In genomic region chr11:72848846-72849466, GRCh38 we compare ENCODE assay signal across 8 cellular contexts. TPM values are rescaled to one million over a fixed set of nuclear protein-coding genes. Genes with fewer than 3 reads are reported as not detected.
DNase-seq lines count a peak whose midpoint lies in the region; ATAC-seq, FAIRE-seq and TF ChIP-seq lines count a peak whose summit lies in the region.

No MANE protein-coding gene starts in this region.

- no peak for TF ChIP-seq RAD21 in HepG2 (CRISPR knock-in tag; IDR thresholded peaks at IDR 0.05)

- BruUV-seq in HepG2 (replicated peaks; lab: Mats Ljungman, UMichigan): TSS peak; percentile 30

- TF ChIP-seq EP300 in HepG2 (IDR thresholded peaks at IDR 0.05; ENCODE audit: low read depth in 2 of 2, low read length in 2 of 2) (no peak), HepG2 (CRISPR knock-in tag; IDR thresholded peaks at IDR 0.05; ENCODE audit: borderline replicate concordance) (no peak)

- in situ Hi-C loops in brain microvascular endothelial cell (cut with HindIII; ENCODE audit: low pct_ligation_motif_present, low sequenced_read_pairs) (loop anchor here (25.0 kb wide), 1 partner anchor 338 kb away; no protein-coding TSS in a partner anchor), HepG2 (cut with HindIII; ENCODE audit: extremely low pct_ligation_motif_present, low pct_unique_long_range_greater_than_20kb) (no loop called here)

- 0 out of 2 replicates have a peak, but pooled peaks cover 2% of the 10 kb centered on the region for H3F3A ChIP-seq in OCI-LY1 (ENCODE audit: insufficient read depth, low read length)

- no peak overlapping the region for H3K4me3 ChIP-seq in OCI-LY1 (ENCODE audit: low read depth, low read length, poor library complexity, severe bottlenecking)
- no peak overlapping the region for H3K4me3 ChIP-seq in brain microvascular endothelial cell (ENCODE audit: low read depth, low read length)
- no peak overlapping the region for H3K4me3 ChIP-seq in HepG2 (replicated peaks in 1 of 3; ENCODE audit: insufficient read depth in 1 of 3, low read depth in 2 of 3, low read length in 3 of 3)
- no peak overlapping the region for H3K4me3 ChIP-seq in lower leg skin (ENCODE audit: low read depth, poor library complexity, severe bottlenecking)

- peak; percentile 59 for TF ChIP-seq CTCF in GM12872 (IDR thresholded peaks at IDR 0.05; ENCODE audit: insufficient read depth, low read depth, low read length)
- peak; percentile 57 for TF ChIP-seq CTCF in OCI-LY1 (IDR thresholded peaks at IDR 0.05; ENCODE audit: low read length)
- TF ChIP-seq CTCF in brain microvascular endothelial cell (IDR thresholded peaks at IDR 0.05; ENCODE audit: low read depth, low read length, missing control alignments): peak; percentile 81
- TF ChIP-seq CTCF in HepG2 (CRISPR knock-in tag; IDR thresholded peaks at IDR 0.05): peak; percentile 70
- no peak for TF ChIP-seq CTCF in lower leg skin (IDR thresholded peaks at IDR 0.05)

- no peaks in the 10 kb centered on the region for H4K20me1 ChIP-seq in OCI-LY1 (ENCODE audit: insufficient read depth, low read length)
- H4K20me1 ChIP-seq in HepG2 (ENCODE audit: insufficient read depth, low read length): no peaks in the 10 kb centered on the region

- intact Hi-C loops in HepG2 (cut with micrococcal nuclease; ENCODE audit: unreplicated experiment) (no loop called here), lower leg skin (cut with DNase I; ENCODE audit: low total_unique reads) (no loop called here)

- peaks cover 51% of the 10 kb centered on the region for H3K36me3 ChIP-seq in OCI-LY1 (ENCODE audit: insufficient read depth, low read length)
- H3K36me3 ChIP-seq in brain microvascular endothelial cell (replicated peaks): no peaks in the 10 kb centered on the region
- peaks cover 17 to 46% of the 10 kb centered on the region in 2 experiments for H3K36me3 ChIP-seq in HepG2 (replicated peaks in 1 of 2; ENCODE audit: control insufficient read depth in 1 of 2, insufficient read depth in 2 of 2, low read length in 2 of 2)

- H3K4me2 ChIP-seq in OCI-LY1 (ENCODE audit: low read length) (no peak overlapping the region), HepG2 (ENCODE audit: low read depth, low read length) (no peak overlapping the region)

- peak; percentile 41 for DNase-seq in AG08395 (ENCODE audit: low spot score)
- no peak for DNase-seq in brain microvascular endothelial cell
- peak; percentile 29 for DNase-seq in HepG2 (ENCODE audit: low spot score)
- DNase-seq in lower leg skin (ENCODE audit: low spot score in 2 of 2): no peak
- no peak for DNase-seq in T1000 (lab: John Stamatoyannopoulos, UW)

- H2AFZ ChIP-seq in OCI-LY1 (ENCODE audit: low read length) (no peak overlapping the region), HepG2 (ENCODE audit: low read length) (no peak overlapping the region)

- peak; percentile 78 for ATAC-seq in HepG2
- no peak for ATAC-seq in HG03095 (IDR thresholded peaks at IDR 0.05; ENCODE audit: unreplicated experiment)

- H3K27me3 ChIP-seq in OCI-LY1 (ENCODE audit: insufficient read depth, low read length): no peaks in the 10 kb centered on the region
- H3K27me3 ChIP-seq in brain microvascular endothelial cell (replicated peaks): no peaks in the 10 kb centered on the region
- H3K27me3 ChIP-seq in HepG2 (ENCODE audit: control insufficient read depth in 1 of 2, insufficient read depth in 2 of 2, low read length in 2 of 2): no peaks in the 10 kb centered on the region

- FAIRE-seq in HepG2 (lab: Jason Lieb, UNC): peak; percentile 8

- H3K9ac ChIP-seq in OCI-LY1 (ENCODE audit: low read length): no peak overlapping the region
- H3K9ac ChIP-seq in HepG2 (ENCODE audit: insufficient read depth, low read depth, low read length): no peak overlapping the region

- POLR2A ChIA-PET in HepG2 (lab: Yijun Ruan, JAX): no interaction called here

- no peaks in the 10 kb centered on the region for H3K4me1 ChIP-seq in OCI-LY1 (ENCODE audit: insufficient read depth, low read length, severe bottlenecking)
- no peaks in the 10 kb centered on the region for H3K4me1 ChIP-seq in HepG2 (ENCODE audit: insufficient read depth, low read length)

- no peak for TF ChIP-seq POLR2A in HepG2 (IDR thresholded peaks at IDR 0.05; ENCODE audit: insufficient read depth in 1 of 2, low read depth in 2 of 2, low read length in 2 of 2)
- no peak for TF ChIP-seq POLR2A in lower leg skin (IDR thresholded peaks at IDR 0.05)

- H3K27ac ChIP-seq in OCI-LY1 (ENCODE audit: low read depth, low read length, poor library complexity, severe bottlenecking): no peak overlapping the region
- no peak overlapping the region for H3K27ac ChIP-seq in brain microvascular endothelial cell
- H3K27ac ChIP-seq in HepG2 (ENCODE audit: extremely low read length, insufficient read depth, low read length): no peak overlapping the region

- H3K9me3 ChIP-seq in OCI-LY1 (ENCODE audit: low read length) (no peaks in the 10 kb centered on the region), HepG2 (ENCODE audit: low read length) (no peaks in the 10 kb centered on the region)

- no peaks in the 10 kb centered on the region for H3K9me2 ChIP-seq in OCI-LY1 (ENCODE audit: low read depth, low read length)

- H3K79me2 ChIP-seq in OCI-LY1 (ENCODE audit: insufficient read depth, low read length) (no peaks in the 10 kb centered on the region), HepG2 (ENCODE audit: insufficient read depth, low read length) (no peaks in the 10 kb centered on the region)

- CTCF ChIA-PET in HepG2 (lab: Yijun Ruan, JAX; ENCODE audit: low intra/inter-chr PET ratio, low total read pairs): interaction anchor here (1.2 to 1.6 kb wide), 2 partner anchors 124 to 165 kb away, joined by 3 to 11 read pairs; no protein-coding TSS in a partner anchor

- WGBS in HepG2 (ENCODE audit: low lambda C conversion rate): 83% methylated on average over 6 of the region's 6 CpGs
- 75 to 77% methylated on average over 6 of the region's 6 CpGs for WGBS in lower leg skin, 2 donors

TF ChIP-seq in HepG2, 621 proteins besides CTCF, POLR2A, EP300 and RAD21 (continues in another document):
- TF ChIP-seq SMC3 (IDR thresholded peaks at IDR 0.05; ENCODE audit: low read length) (peak; percentile 36; the same call in 1 of the 2 replicates), STAG1 (CRISPR knock-in tag; IDR thresholded peaks at IDR 0.05) (peak; percentile 55), GATAD1 (CRISPR knock-in tag; IDR thresholded peaks at IDR 0.05) (no peak), AHR (CRISPR knock-in tag; IDR thresholded peaks at IDR 0.05) (no peak), ZNF776 (CRISPR knock-in tag; IDR thresholded peaks at IDR 0.05) (no peak)

RNA-seq across cellular contexts. Expression of gene ATG16L2, which starts 34.7 kb away (rescaled TPM):
- 0.79 and 6.2 TPM in 2 replicates for total RNA-seq in HepG2 (2016; rRNA removed; fragmentation: Illumina TruSeq; extraction: Trizol)
- 0.71 and 1.1 TPM in 2 replicates for total RNA-seq in HepG2 (2016; cell fraction: cytosol; rRNA removed; fragmentation: Illumina TruSeq; extraction: Trizol; ENCODE audit: low read depth)
- total RNA-seq in HepG2 (2016; cell fraction: insoluble cytoplasmic fraction; rRNA removed; fragmentation: Illumina TruSeq; extraction: Trizol): 0.88 and 6.5 TPM in 2 replicates
- total RNA-seq in HepG2 (2016; cell fraction: membrane; rRNA removed; fragmentation: Illumina TruSeq; extraction: Trizol): 0.93 and 2.4 TPM in 2 replicates
- total RNA-seq in HepG2 (2016; cell fraction: nucleus; rRNA removed; fragmentation: Illumina TruSeq; extraction: Trizol): 11.6 and 12.0 TPM in 2 replicates
- 14.8 and 19.3 TPM in 2 replicates for polyA plus RNA-seq in HepG2 (2011; rRNA removed)
- polyA plus RNA-seq in HepG2 (2011; cell fraction: cytosol; rRNA removed): 2.1 and 3.0 TPM in 2 replicates
- 251 and 263 TPM in 2 replicates for polyA plus RNA-seq in HepG2 (2011; cell fraction: nucleus; rRNA removed)
- 8.2 and 9.1 TPM in 2 replicates for polyA plus RNA-seq in HepG2 (2012)
- polyA plus RNA-seq in HepG2 (2016; cell fraction: cytosol; fragmentation: Illumina TruSeq; extraction: Trizol; ENCODE audit: low read depth): 0.28 and 0.58 TPM in 2 replicates
- polyA plus RNA-seq in HepG2 (2016; cell fraction: insoluble cytoplasmic fraction; fragmentation: Illumina TruSeq; extraction: Trizol; ENCODE audit: low read depth): 0.75 and 1.2 TPM in 2 replicates
- polyA plus RNA-seq in HepG2 (2016; cell fraction: membrane; fragmentation: Illumina TruSeq; extraction: Trizol; ENCODE audit: low read depth): 0.56 and 0.72 TPM in 2 replicates
- 31.9 and 32.0 TPM in 2 replicates for polyA plus RNA-seq in HepG2 (2016; cell fraction: nucleus; fragmentation: Illumina TruSeq; extraction: Trizol; ENCODE audit: insufficient read depth, low read depth)
- polyA minus RNA-seq in HepG2 (2011; rRNA and poly(A)+ RNA removed; ENCODE audit: low replicate concordance): 9.4 and 19.0 TPM in 2 replicates
- polyA minus RNA-seq in HepG2 (2011; cell fraction: cytosol; rRNA and poly(A)+ RNA removed): 0.69 and 0.97 TPM in 2 replicates
- 25.1 and 27.8 TPM in 2 replicates for polyA minus RNA-seq in HepG2 (2011; cell fraction: nucleus; rRNA and poly(A)+ RNA removed)
- 100 to 1,000 TPM in 1 of 4 donors, 10 to 100 TPM in 3; 82.6 to 157 (median 92.9) TPM for total RNA-seq in lower leg skin

RNA-seq across cellular contexts. Expression of gene STARD10, which starts 55.1 kb away (rescaled TPM):
- total RNA-seq in HepG2 (2016; rRNA removed; fragmentation: Illumina TruSeq; extraction: Trizol) (248 and 341 TPM in 2 replicates), lower leg skin (100 to 1,000 TPM in 3 of 4 donors, 10 to 100 TPM in 1; 90.3 to 119 (median 110) TPM)
- 1,658 and 1,675 TPM in 2 replicates for total RNA-seq in HepG2 (2016; cell fraction: cytosol; rRNA removed; fragmentation: Illumina TruSeq; extraction: Trizol; ENCODE audit: low read depth)
- total RNA-seq in HepG2 (2016; cell fraction: insoluble cytoplasmic fraction; rRNA removed; fragmentation: Illumina TruSeq; extraction: Trizol): 231 and 367 TPM in 2 replicates
- 1,130 and 1,245 TPM in 2 replicates for total RNA-seq in HepG2 (2016; cell fraction: membrane; rRNA removed; fragmentation: Illumina TruSeq; extraction: Trizol)
- 138 and 147 TPM in 2 replicates for total RNA-seq in HepG2 (2016; cell fraction: nucleus; rRNA removed; fragmentation: Illumina TruSeq; extraction: Trizol)
- 260 and 311 TPM in 2 replicates for polyA plus RNA-seq in HepG2 (2011; rRNA removed)
- 248 and 317 TPM in 2 replicates for polyA plus RNA-seq in HepG2 (2011; cell fraction: cytosol; rRNA removed)
- 146 and 149 TPM in 2 replicates for polyA plus RNA-seq in HepG2 (2011; cell fraction: nucleus; rRNA removed)
- polyA plus RNA-seq in HepG2 (2012): 146 and 179 TPM in 2 replicates
- polyA plus RNA-seq in HepG2 (2016; cell fraction: cytosol; fragmentation: Illumina TruSeq; extraction: Trizol; ENCODE audit: low read depth): 2,121 and 2,355 TPM in 2 replicates
- polyA plus RNA-seq in HepG2 (2016; cell fraction: insoluble cytoplasmic fraction; fragmentation: Illumina TruSeq; extraction: Trizol; ENCODE audit: low read depth): 324 and 400 TPM in 2 replicates
- 1,491 and 1,549 TPM in 2 replicates for polyA plus RNA-seq in HepG2 (2016; cell fraction: membrane; fragmentation: Illumina TruSeq; extraction: Trizol; ENCODE audit: low read depth)
- polyA plus RNA-seq in HepG2 (2016; cell fraction: nucleus; fragmentation: Illumina TruSeq; extraction: Trizol; ENCODE audit: insufficient read depth, low read depth): 357 and 378 TPM in 2 replicates
- polyA minus RNA-seq in HepG2 (2011; rRNA and poly(A)+ RNA removed; ENCODE audit: low replicate concordance): 15.4 and 222 TPM in 2 replicates
- polyA minus RNA-seq in HepG2 (2011; cell fraction: cytosol; rRNA and poly(A)+ RNA removed): 77.0 and 88.8 TPM in 2 replicates
- polyA minus RNA-seq in HepG2 (2011; cell fraction: nucleus; rRNA and poly(A)+ RNA removed): 41.4 and 44.8 TPM in 2 replicates

Comparison
In these comparisons a context has a peak if more than half of its experiments do, and no peak if none do; other contexts are left out.
1. DNase-seq: peak in AG08395 (single experiment) and HepG2 (single experiment); none in brain microvascular endothelial cell (single experiment), lower leg skin (0 of 2) and T1000 (single experiment).
2. CTCF ChIP-seq: peak in GM12872 (single experiment), OCI-LY1 (single experiment), brain microvascular endothelial cell (single experiment) and HepG2 (single experiment); none in lower leg skin (0 of 3).
3. RNA of gene ATG16L2, which starts 34.7 kb away (total RNA-seq): 82.6 to 157 TPM in lower leg skin; 0.71 to 12.0 TPM in HepG2; every median in the first group is over 4 times any median in the second.